18 cellular contexts compared by ENCODE assay signal in the genomic region with DNA sequence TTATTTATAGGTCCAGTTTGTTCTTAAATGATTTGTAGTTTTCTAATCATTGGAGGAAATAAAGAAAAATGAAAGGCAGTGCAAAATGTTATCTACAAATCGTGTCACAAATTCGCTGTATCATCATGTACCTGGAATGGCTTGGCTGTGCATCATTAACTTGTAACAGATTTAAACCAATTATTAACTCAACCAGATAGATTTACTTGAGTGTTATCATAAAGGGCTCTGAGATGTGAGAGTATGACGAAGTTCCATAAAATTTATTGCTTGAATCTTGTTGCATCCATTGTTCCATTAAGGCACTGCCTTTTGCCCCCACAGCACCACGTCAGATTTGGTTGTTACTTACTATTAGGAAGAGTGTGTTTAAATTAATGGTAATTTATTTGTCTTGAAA. TPM values are rescaled to one million over a fixed set of nuclear protein-coding genes. Genes with fewer than 3 reads are reported as not detected.
DNase-seq lines count a peak whose midpoint lies in the region; ATAC-seq, FAIRE-seq and TF ChIP-seq lines count a peak whose summit lies in the region.
"Had no signal": no experiment of that assay in that cellular context is flagged by ENCODE, and none has a peak within 500 bp of the region (broad histone marks: within the 10 kb centered on the region; RNA-seq: fewer than 3 reads in every experiment).

No MANE protein-coding gene starts in this region.

- FAIRE-seq in small intestine (lab: Jason Lieb, UNC): peak; percentile 97
- FAIRE-seq: GM12878, GM18507 had no signal

- no peak for TF ChIP-seq CTCF in Calu3 (IDR thresholded peaks at IDR 0.05; ENCODE audit: unreplicated experiment)
- no peak for TF ChIP-seq CTCF in nephron (IDR thresholded peaks at IDR 0.05; ENCODE audit: unreplicated experiment in 3 of 3)
- TF ChIP-seq CTCF in activated CD8-positive, alpha-beta T cell treated with anti-CD3 and anti-CD28 coated beads for 36 hours (IDR thresholded peaks at IDR 0.05): no peak

- H3K9me3 ChIP-seq in small intestine (ENCODE audit: control insufficient read depth, low read depth): no peaks in the 10 kb centered on the region
- H3K9me3 ChIP-seq: Caco-2 had no signal

- POLR2A ChIA-PET in activated CD8-positive, alpha-beta T cell treated with anti-CD3 and anti-CD28 coated beads for 36 hours (lab: Charles Lee): no interaction called here

- CTCF ChIA-PET in Calu3 (lab: Charles Lee): no interaction called here
- CTCF ChIA-PET in activated CD8-positive, alpha-beta T cell treated with anti-CD3 and anti-CD28 coated beads for 36 hours (lab: Charles Lee): no interaction called here

- H3K4me1 Mint-ChIP-seq in Calu3 (ENCODE audit: low read depth, unreplicated experiment): peaks cover 75% of the 10 kb centered on the region
- H3K4me1 Mint-ChIP-seq in nephron: peaks cover 17% of the 10 kb centered on the region
- H3K4me1 Mint-ChIP-seq in activated CD8-positive, alpha-beta T cell treated with anti-CD3 and anti-CD28 coated beads for 36 hours (ENCODE audit: low read depth): peaks cover 46% of the 10 kb centered on the region

- no peak for ATAC-seq in activated CD8-positive, alpha-beta T cell treated with anti-CD3 and anti-CD28 coated beads for 36 hours
- ATAC-seq: GM12878 had no signal

- H3K4me3 Mint-ChIP-seq in Calu3 (ENCODE audit: low read depth, unreplicated experiment) (peak overlapping the region; percentile 33), nephron (no peak overlapping the region)
- no peak overlapping the region for H3K4me3 Mint-ChIP-seq in activated CD8-positive, alpha-beta T cell treated with anti-CD3 and anti-CD28 coated beads for 36 hours
- H3K4me3 Mint-ChIP-seq: CD4-positive, alpha-beta T cell had no signal

- no peaks in the 10 kb centered on the region for H3K27me3 Mint-ChIP-seq in Calu3 (ENCODE audit: unreplicated experiment)
- H3K27me3 Mint-ChIP-seq in nephron (ENCODE audit: low read depth): peaks cover 3% of the 10 kb centered on the region
- no peaks in the 10 kb centered on the region for H3K27me3 Mint-ChIP-seq in activated CD8-positive, alpha-beta T cell treated with anti-CD3 and anti-CD28 coated beads for 36 hours
- H3K27me3 Mint-ChIP-seq: CD4-positive, alpha-beta T cell had no signal

- H3K27ac ChIP-seq in small intestine (ENCODE audit: low read depth in 1 of 2, low read length in 1 of 2): no peak overlapping the region
- H3K27ac ChIP-seq: C4-2B, GM23248 had no signal

- H3K36me3 ChIP-seq in small intestine (ENCODE audit: control insufficient read depth in 2 of 2, insufficient read depth in 2 of 2, low read length in 2 of 2): peaks cover 0 to 2% of the 10 kb centered on the region in 2 donors

- H3K27ac Mint-ChIP-seq in Calu3 (ENCODE audit: unreplicated experiment) (peak overlapping the region; percentile 91), nephron (peak overlapping the region; percentile 29 to 83 (median 37))
- no peak overlapping the region for H3K27ac Mint-ChIP-seq in activated CD8-positive, alpha-beta T cell treated with anti-CD3 and anti-CD28 coated beads for 36 hours
- H3K27ac Mint-ChIP-seq: CD4-positive, alpha-beta T cell had no signal

- BruUV-seq in Calu3 (replicated peaks; lab: Mats Ljungman, UMichigan): no TSS peak

- H3K9me3 Mint-ChIP-seq in Calu3 (ENCODE audit: low read depth, unreplicated experiment) (no peaks in the 10 kb centered on the region), nephron (no peaks in the 10 kb centered on the region)
- no peaks in the 10 kb centered on the region for H3K9me3 Mint-ChIP-seq in activated CD8-positive, alpha-beta T cell treated with anti-CD3 and anti-CD28 coated beads for 36 hours
- H3K9me3 Mint-ChIP-seq: CD4-positive, alpha-beta T cell had no signal

- no peak overlapping the region for H3K4me3 ChIP-seq in small intestine (ENCODE audit: low read depth in 1 of 2, low read length in 2 of 2)
- H3K4me3 ChIP-seq: GM12878, GM23248 had no signal

- H3K36me3 Mint-ChIP-seq in Calu3 (ENCODE audit: insufficient read depth, unreplicated experiment): peaks cover 21% of the 10 kb centered on the region
- H3K36me3 Mint-ChIP-seq in nephron (ENCODE audit: low read depth): peaks cover 4% of the 10 kb centered on the region
- no peaks in the 10 kb centered on the region for H3K36me3 Mint-ChIP-seq in activated CD8-positive, alpha-beta T cell treated with anti-CD3 and anti-CD28 coated beads for 36 hours (ENCODE audit: low read depth)

- H3K4me1 ChIP-seq in small intestine (ENCODE audit: control insufficient read depth in 2 of 2, insufficient read depth in 1 of 2, low read depth in 1 of 2, low read length in 1 of 2): peaks cover 4 to 13% of the 10 kb centered on the region in 2 donors
- H3K4me1 ChIP-seq: Caco-2 had no signal

- WGBS in small intestine, 3 donors: 15 to 64% (median 35%) methylated on average over 4 of the region's 4 CpGs

- intact Hi-C loops in Calu3 (cut with micrococcal nuclease; ENCODE audit: unreplicated experiment): no loop called here
- intact Hi-C loops in activated CD8-positive, alpha-beta T cell treated with anti-CD3 and anti-CD28 coated beads for 36 hours (cut with micrococcal nuclease): no loop called here

- DNase-seq in Calu3 (no peak), kidney glomerular epithelial cell (lab: John Stamatoyannopoulos, UW) (peak; percentile 77), small intestine (peak; percentile 90), NCI-H510A treated with DMSO at 0.1 percent for 48 hours (lab: John Stamatoyannopoulos, UW) (no peak), NK-92 (lab: John Stamatoyannopoulos, UW; ENCODE audit: unreplicated experiment) (no peak)
- no peak for DNase-seq in activated CD8-positive, alpha-beta T cell treated with anti-CD3 and anti-CD28 coated beads for 36 hours
- DNase-seq: ACHN; Caco-2; CD4-positive, alpha-beta T cell; DMS53; DND-41; EL; GM23248; HCEC 1CT had no signal

- no peaks in the 10 kb centered on the region for H3K27me3 ChIP-seq in small intestine (ENCODE audit: control insufficient read depth in 2 of 2, insufficient read depth in 2 of 2, low read length in 2 of 2)

RNA-seq across cellular contexts. Expression of gene PCSK5, which starts 23.5 kb away (rescaled TPM):
- total RNA-seq in Calu3 (2022): 38.4 and 46.6 TPM in 2 replicates
- polyA plus RNA-seq in small intestine: 10 to 100 TPM; 10.3 to 18.9 (median 14.3) TPM
- 1 to 10 TPM; 4.7 to 5.2 TPM for total RNA-seq in activated CD8-positive, alpha-beta T cell treated with anti-CD3 and anti-CD28 coated beads for 36 hours

Comparison
In these comparisons a context has a peak if more than half of its experiments do, and no peak if none do; other contexts are left out.
1. DNase-seq: peak in kidney glomerular epithelial cell (single experiment) and small intestine (single experiment); none in Calu3 (single experiment), activated CD8-positive, alpha-beta T cell treated with anti-CD3 and anti-CD28 coated beads for 36 hours (single experiment), NCI-H510A treated with DMSO at 0.1 percent for 48 hours (single experiment) and NK-92 (single experiment).